Comparison of ENCODE assay signal across 8 cellular contexts in the genomic region with DNA sequence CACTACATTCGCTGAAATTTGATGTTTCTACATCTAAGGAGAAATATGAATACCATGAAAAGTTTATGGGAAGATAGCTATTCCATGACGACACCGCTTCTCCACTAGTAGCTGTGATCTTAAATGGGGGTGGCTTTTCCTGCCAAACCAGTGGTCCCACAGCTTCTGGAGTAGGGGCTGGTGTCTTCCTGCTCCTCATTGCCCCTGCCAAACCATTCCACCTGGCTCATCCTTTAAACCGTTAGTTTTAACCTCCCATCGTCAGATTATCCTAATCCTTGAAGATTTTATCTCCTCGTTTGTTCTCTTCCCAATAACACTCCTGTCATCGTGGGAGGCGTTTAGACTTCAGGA. TPM values are rescaled to one million over a fixed set of nuclear protein-coding genes. Genes with fewer than 3 reads are reported as not detected.
DNase-seq lines count a peak whose midpoint lies in the region; ATAC-seq and TF ChIP-seq lines count a peak whose summit lies in the region.

No MANE protein-coding gene starts in this region.

- TF ChIP-seq POLR2A in gastrocnemius medialis (IDR thresholded peaks at IDR 0.05) = no peak

- no peaks in the 10 kb centered on the region for H3K27me3 ChIP-seq in gastrocnemius medialis

- H3K9me3 ChIP-seq in gastrocnemius medialis = peaks cover 0 to 11% (median 0%) of the 10 kb centered on the region in 3 donors

- peaks cover 7 to 15% of the 10 kb centered on the region in 2 donors for H3K4me1 ChIP-seq in gastrocnemius medialis

- in situ Hi-C loops in gastrocnemius medialis (cut with MboI; ENCODE audit: low sequenced_read_pairs in 4 of 4) = loop anchor here in 2 of 4 donors (5.0 to 10.0 kb wide), 4 partner anchors 53 to 210 kb away; a partner anchor contains a TSS

- peak overlapping the region; percentile 74 for H3K4me3 ChIP-seq in GM12865 (ENCODE audit: low read depth, low read length)
- H3K4me3 ChIP-seq in fibroblast of the aortic adventitia (ENCODE audit: low read depth, low read length) = peak overlapping the region; percentile 77
- H3K4me3 ChIP-seq in gastrocnemius medialis = peak overlapping the region; percentile 67 to 88 (median 80)

- intact Hi-C loops in gastrocnemius medialis (cut with DNase I; ENCODE audit: low total_unique reads) = loop anchor here (1.0 to 2.0 kb wide), 12 partner anchors 18 to 303 kb away; a partner anchor contains a TSS

- peaks cover 3 to 9% of the 10 kb centered on the region in 2 donors for H3K36me3 ChIP-seq in gastrocnemius medialis

- ATAC-seq in SK-N-SH treated with all-trans-retinoic acid at 6 μM for 48 hours = peak; percentile 4; the same call in 2 of the 3 replicates
- no peak for ATAC-seq in gastrocnemius medialis
- ATAC-seq in GM21529 (IDR thresholded peaks at IDR 0.05; ENCODE audit: unreplicated experiment) = no peak
- ATAC-seq in HG02610 (IDR thresholded peaks at IDR 0.05; ENCODE audit: unreplicated experiment) = no peak
- no peak for ATAC-seq in GM21528 (IDR thresholded peaks at IDR 0.05; ENCODE audit: low FRiP score, unreplicated experiment)

- TF ChIP-seq CTCF in GM12865 (IDR thresholded peaks at IDR 0.05; ENCODE audit: insufficient read depth, low read depth, low read length, missing control alignments) = no peak
- no peak for TF ChIP-seq CTCF in fibroblast of the aortic adventitia (IDR thresholded peaks at IDR 0.05; ENCODE audit: insufficient read depth, low read length)
- TF ChIP-seq CTCF in gastrocnemius medialis (IDR thresholded peaks at IDR 0.05 in 4 of 5, conservative IDR thresholded peaks at IDR 0.05 in 1 of 5) = no peak

- H3K27ac ChIP-seq in gastrocnemius medialis = peak overlapping the region; percentile 70 to 78 (median 74)

- DNase-seq in GM12865 (ENCODE audit: low read depth) (no peak), fibroblast of the aortic adventitia (ENCODE audit: low read depth) (peak; percentile 9), gastrocnemius medialis (no peak), NCI-H510A treated with DMSO at 0.1 percent for 48 hours (lab: John Stamatoyannopoulos, UW) (no peak)

TF ChIP-seq in SK-N-SH treated with all-trans-retinoic acid at 6 μM for 48 hours, 23 proteins besides CTCF, POLR2A, EP300 and RAD21:
- TF ChIP-seq BACH2 (CRISPR knock-in tag; IDR thresholded peaks at IDR 0.05; ENCODE audit: borderline replicate concordance) (no peak), CSDC2 (CRISPR knock-in tag; IDR thresholded peaks at IDR 0.05) (no peak), SNAI2 (CRISPR knock-in tag; IDR thresholded peaks at IDR 0.05) (no peak), ZNF70 (CRISPR knock-in tag; IDR thresholded peaks at IDR 0.05) (no peak), PPARA (CRISPR knock-in tag; IDR thresholded peaks at IDR 0.05; ENCODE audit: borderline replicate concordance) (no peak), ZFP30 (CRISPR knock-in tag; IDR thresholded peaks at IDR 0.05) (no peak), ZNF8 (CRISPR knock-in tag; IDR thresholded peaks at IDR 0.05) (no peak), ZFP3 (CRISPR knock-in tag; IDR thresholded peaks at IDR 0.05) (no peak), ESRRG (CRISPR knock-in tag; IDR thresholded peaks at IDR 0.05) (no peak), ISL1 (CRISPR knock-in tag; IDR thresholded peaks at IDR 0.05) (no peak), ARNTL (CRISPR knock-in tag; IDR thresholded peaks at IDR 0.05; ENCODE audit: borderline replicate concordance, low read depth) (no peak), TCF4 (CRISPR knock-in tag; IDR thresholded peaks at IDR 0.05; ENCODE audit: borderline replicate concordance) (no peak), GLIS3 (CRISPR knock-in tag; IDR thresholded peaks at IDR 0.05) (no peak), RARB (CRISPR knock-in tag; IDR thresholded peaks at IDR 0.05) (no peak), TOX (CRISPR knock-in tag; IDR thresholded peaks at IDR 0.05; ENCODE audit: borderline replicate concordance) (no peak)
- TF ChIP-seq, protein P1, sequence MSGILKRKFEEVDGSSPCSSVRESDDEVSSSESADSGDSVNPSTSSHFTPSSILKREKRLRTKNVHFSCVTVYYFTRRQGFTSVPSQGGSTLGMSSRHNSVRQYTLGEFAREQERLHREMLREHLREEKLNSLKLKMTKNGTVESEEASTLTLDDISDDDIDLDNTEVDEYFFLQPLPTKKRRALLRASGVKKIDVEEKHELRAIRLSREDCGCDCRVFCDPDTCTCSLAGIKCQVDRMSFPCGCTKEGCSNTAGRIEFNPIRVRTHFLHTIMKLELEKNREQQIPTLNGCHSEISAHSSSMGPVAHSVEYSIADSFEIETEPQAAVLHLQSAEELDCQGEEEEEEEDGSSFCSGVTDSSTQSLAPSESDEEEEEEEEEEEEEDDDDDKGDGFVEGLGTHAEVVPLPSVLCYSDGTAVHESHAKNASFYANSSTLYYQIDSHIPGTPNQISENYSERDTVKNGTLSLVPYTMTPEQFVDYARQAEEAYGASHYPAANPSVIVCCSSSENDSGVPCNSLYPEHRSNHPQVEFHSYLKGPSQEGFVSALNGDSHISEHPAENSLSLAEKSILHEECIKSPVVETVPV (CRISPR knock-in tag; IDR thresholded peaks at IDR 0.05) = no peak
- TF ChIP-seq, protein P2, sequence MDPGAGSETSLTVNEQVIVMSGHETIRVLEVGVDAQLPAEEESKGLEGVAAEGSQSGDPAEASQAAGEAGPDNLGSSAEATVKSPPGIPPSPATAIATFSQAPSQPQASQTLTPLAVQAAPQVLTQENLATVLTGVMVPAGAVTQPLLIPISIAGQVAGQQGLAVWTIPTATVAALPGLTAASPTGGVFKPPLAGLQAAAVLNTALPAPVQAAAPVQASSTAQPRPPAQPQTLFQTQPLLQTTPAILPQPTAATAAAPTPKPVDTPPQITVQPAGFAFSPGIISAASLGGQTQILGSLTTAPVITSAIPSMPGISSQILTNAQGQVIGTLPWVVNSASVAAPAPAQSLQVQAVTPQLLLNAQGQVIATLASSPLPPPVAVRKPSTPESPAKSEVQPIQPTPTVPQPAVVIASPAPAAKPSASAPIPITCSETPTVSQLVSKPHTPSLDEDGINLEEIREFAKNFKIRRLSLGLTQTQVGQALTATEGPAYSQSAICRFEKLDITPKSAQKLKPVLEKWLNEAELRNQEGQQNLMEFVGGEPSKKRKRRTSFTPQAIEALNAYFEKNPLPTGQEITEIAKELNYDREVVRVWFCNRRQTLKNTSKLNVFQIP (CRISPR knock-in tag; IDR thresholded peaks at IDR 0.05; ENCODE audit: borderline replicate concordance, low read depth) = no peak
- TF ChIP-seq, protein P3, sequence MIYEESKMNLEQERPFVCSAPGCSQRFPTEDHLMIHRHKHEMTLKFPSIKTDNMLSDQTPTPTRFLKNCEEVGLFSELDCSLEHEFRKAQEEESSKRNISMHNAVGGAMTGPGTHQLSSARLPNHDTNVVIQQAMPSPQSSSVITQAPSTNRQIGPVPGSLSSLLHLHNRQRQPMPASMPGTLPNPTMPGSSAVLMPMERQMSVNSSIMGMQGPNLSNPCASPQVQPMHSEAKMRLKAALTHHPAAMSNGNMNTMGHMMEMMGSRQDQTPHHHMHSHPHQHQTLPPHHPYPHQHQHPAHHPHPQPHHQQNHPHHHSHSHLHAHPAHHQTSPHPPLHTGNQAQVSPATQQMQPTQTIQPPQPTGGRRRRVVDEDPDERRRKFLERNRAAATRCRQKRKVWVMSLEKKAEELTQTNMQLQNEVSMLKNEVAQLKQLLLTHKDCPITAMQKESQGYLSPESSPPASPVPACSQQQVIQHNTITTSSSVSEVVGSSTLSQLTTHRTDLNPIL (CRISPR knock-in tag; IDR thresholded peaks at IDR 0.05; ENCODE audit: low read depth) = no peak

RNA-seq across cellular contexts. Expression of a gene that starts 0.6 kb away (rescaled TPM):
- 5.2 and 6.1 TPM in 2 replicates for total RNA-seq in fibroblast of the aortic adventitia (ENCODE audit: low replicate concordance)
- 1 to 10 TPM in 2 of 4 donors, under 1 TPM in 1, not detected in 1; 0.78 to 4.5 (median 4.5) TPM for total RNA-seq in gastrocnemius medialis

RNA-seq across cellular contexts. Expression of a gene that starts 18.2 kb away (rescaled TPM):
- 0.90 and 10.0 TPM in 2 replicates for total RNA-seq in fibroblast of the aortic adventitia (ENCODE audit: low replicate concordance)
- 1 to 10 TPM in 3 of 4 donors, under 1 TPM in 1; 0.97 to 2.0 (median 1.6) TPM for total RNA-seq in gastrocnemius medialis

RNA-seq across cellular contexts. Expression of a gene that starts 23.0 kb away (rescaled TPM):
- total RNA-seq in fibroblast of the aortic adventitia (ENCODE audit: low replicate concordance) = 7.9 and 10.8 TPM in 2 replicates
- 1 to 10 TPM in 3 of 4 donors, under 1 TPM in 1; 0.56 to 1.6 (median 1.1) TPM for total RNA-seq in gastrocnemius medialis

RNA-seq across cellular contexts. Expression of a gene that starts 49.6 kb away (rescaled TPM):
- total RNA-seq in fibroblast of the aortic adventitia (ENCODE audit: low replicate concordance) (6.5 and 34.9 TPM in 2 replicates), gastrocnemius medialis (1 to 10 TPM in 1 of 4 donors, under 1 TPM in 2, not detected in 1; 0.56 to 3.0 (median 0.91) TPM)

RNA-seq across cellular contexts. Expression of a gene that starts 51.2 kb away (rescaled TPM):
- 4.9 and 8.7 TPM in 2 replicates for total RNA-seq in fibroblast of the aortic adventitia (ENCODE audit: low replicate concordance)
- total RNA-seq in gastrocnemius medialis = 10 to 100 TPM in 1 of 4 donors, 1 to 10 TPM in 1, under 1 TPM in 2; 0.76 to 15.3 (median 0.96) TPM
